In the genomic region with DNA sequence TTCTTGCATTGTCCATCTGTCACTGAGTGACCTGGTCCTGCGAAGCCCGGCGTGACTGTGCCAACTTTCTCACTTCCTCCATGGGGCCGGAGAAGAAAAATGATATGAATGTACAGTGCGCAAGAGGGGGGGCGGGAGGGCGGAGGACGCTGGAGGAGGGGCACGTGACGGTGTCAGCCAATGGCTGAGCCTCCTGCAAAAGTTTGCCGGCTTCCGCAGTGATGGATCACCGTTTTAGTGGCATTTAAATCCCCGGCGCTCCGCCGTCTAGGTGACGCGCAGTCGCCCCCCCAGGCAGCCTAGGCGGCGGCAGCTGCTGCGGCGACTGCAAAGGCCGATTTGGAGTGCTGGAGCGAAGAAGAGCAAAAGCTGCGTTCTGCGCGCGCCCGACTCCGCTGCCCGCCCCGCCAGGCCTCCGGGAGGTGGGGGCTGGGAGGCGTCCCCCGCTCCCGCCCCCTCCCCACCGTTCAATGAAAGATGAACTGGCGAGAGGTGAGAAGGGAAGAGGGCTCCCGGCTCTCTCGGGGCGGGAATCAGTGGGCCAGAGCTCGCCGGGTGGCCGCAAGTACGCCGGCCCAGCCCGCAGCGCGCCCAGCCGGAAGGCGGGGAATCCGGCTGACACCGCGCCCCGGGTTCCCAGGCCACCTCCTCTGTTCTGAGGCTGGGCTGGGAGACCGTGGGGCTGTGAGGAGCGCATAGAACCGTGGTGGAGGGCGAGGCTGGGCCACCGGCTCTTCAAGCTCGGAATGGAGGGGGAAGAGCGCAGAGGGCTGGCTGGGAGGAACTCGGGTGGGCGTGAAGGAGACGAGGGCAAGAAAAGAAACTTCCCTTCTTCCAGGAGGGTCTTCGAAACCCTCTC, we compare ENCODE assay signal across 8 cellular contexts. TPM values are rescaled to one million over a fixed set of nuclear protein-coding genes. Genes with fewer than 3 reads are reported as not detected.
DNase-seq lines count a peak whose midpoint lies in the region; ATAC-seq and TF ChIP-seq lines count a peak whose summit lies in the region.

Gene HOXA1, minus strand, starts transcription at position 104 of the 859 bp plus-strand sequence. Its CDS starts 88 bp downstream, at position 16.

- H3K36me3 ChIP-seq in neural cell (ENCODE audit: insufficient read depth, low read length): no peaks in the 10 kb centered on the region

- H3K27ac ChIP-seq in neural cell (ENCODE audit: low read length): no peak within 1 kb of the TSS

- TF ChIP-seq RAD21 in neural cell (conservative IDR thresholded peaks at IDR 0.05): no peak

- no peaks in the 10 kb centered on the region for H3F3A ChIP-seq in neural cell (ENCODE audit: insufficient read depth, low read length, poor library complexity, severe bottlenecking)

- H3K9me2 ChIP-seq in neural cell (ENCODE audit: insufficient read depth, low read length): no peaks in the 10 kb centered on the region

- peak within 1 kb of the TSS; percentile 63 for H3K4me3 ChIP-seq in neural cell (ENCODE audit: low read length)

- peaks cover 3% of the 10 kb centered on the region for H3K9me3 ChIP-seq in neural cell (ENCODE audit: low read length)

- no peak for TF ChIP-seq EP300 in neural cell (conservative IDR thresholded peaks at IDR 0.05; ENCODE audit: poor library complexity, severe bottlenecking)

- H3K9ac ChIP-seq in neural cell (ENCODE audit: low read length): no peak within 1 kb of the TSS

- no peaks in the 10 kb centered on the region for H3K79me2 ChIP-seq in neural cell (replicated peaks; ENCODE audit: insufficient read depth, low read length)

- peak; percentile 81 for ATAC-seq in GM21367 (IDR thresholded peaks at IDR 0.05; ENCODE audit: unreplicated experiment)

- DNase-seq in DMS 273 (lab: John Stamatoyannopoulos, UW; ENCODE audit: unreplicated experiment) (peak; percentile 97), HS-27A (ENCODE audit: low read depth) (peak; percentile 71), NOMO-1 treated with dmso at 0.1 percent for 144 hours (lab: John Stamatoyannopoulos, UW; ENCODE audit: unreplicated experiment) (peak; percentile 93), activated T-cell treated with anti-CD3 and anti-CD28 coated beads for 24 hours (ENCODE audit: low read depth) (peak; percentile 63), fibroblast of gingiva (ENCODE audit: low read depth) (peak; percentile 42), stromal cell of bone marrow (ENCODE audit: low read depth) (peak; percentile 80)

- no peak for TF ChIP-seq CTCF in neural cell (IDR thresholded peaks at IDR 0.05; ENCODE audit: poor library complexity, severe bottlenecking)

- H2AFZ ChIP-seq in neural cell (ENCODE audit: low read depth, low read length): no peak within 1 kb of the TSS

- no peak within 1 kb of the TSS for H3K4me2 ChIP-seq in neural cell (ENCODE audit: low read length)

- peaks cover 100% of the 10 kb centered on the region for H3K27me3 ChIP-seq in neural cell (ENCODE audit: insufficient read depth, low read depth, low read length)

- no peaks in the 10 kb centered on the region for H4K20me1 ChIP-seq in neural cell (ENCODE audit: insufficient read depth)

TF ChIP-seq in neural cell, 6 proteins besides CTCF, POLR2A, EP300 and RAD21:
- TF ChIP-seq EZH2 (IDR thresholded peaks at IDR 0.05; ENCODE audit: borderline replicate concordance, insufficient read depth, low read length, poor library complexity, severe bottlenecking) (peak; percentile 84), SMC3 (conservative IDR thresholded peaks at IDR 0.05; ENCODE audit: poor library complexity) (no peak), REST (IDR thresholded peaks at IDR 0.05; ENCODE audit: borderline replicate concordance) (no peak), TAF1 (IDR thresholded peaks at IDR 0.05; ENCODE audit: low read depth) (no peak), MXI1 (conservative IDR thresholded peaks at IDR 0.05; ENCODE audit: poor library complexity, severe bottlenecking) (no peak), POLR2AphosphoS5 (IDR thresholded peaks at IDR 0.05) (no peak)

RNA-seq across cellular contexts. Expression of gene HOXA1, which starts in this region (rescaled TPM):
- not detected in 2 replicates for polyA plus RNA-seq in neural cell
- not detected in 2 replicates for polyA minus RNA-seq in neural cell

Comparison
In these comparisons a context has a peak if more than half of its experiments do, and no peak if none do; other contexts are left out.
1. DNase-seq: peak in every context shown above with its lines; median percentile 97 in DMS 273; 93 in NOMO-1 treated with dmso at 0.1 percent for 144 hours; 80 in stromal cell of bone marrow; 71 in HS-27A; 63 in activated T-cell treated with anti-CD3 and anti-CD28 coated beads for 24 hours; 42 in fibroblast of gingiva.